In genomic region chr2:238863749-238864206, GRCh38 we compare ENCODE assay signal across 1 cellular context.
TF ChIP-seq lines count a peak whose summit lies in the region.

No MANE protein-coding gene starts in this region.

TF ChIP-seq in HepG2, 621 proteins besides CTCF, POLR2A, EP300 and RAD21 (continued from another document):
- TF ChIP-seq CEBPB (IDR thresholded peaks at IDR 0.05; ENCODE audit: borderline replicate concordance, low read depth, low read length) (no peak), CHD4 (IDR thresholded peaks at IDR 0.05; ENCODE audit: borderline replicate concordance, low read length) (no peak), PAX8 (CRISPR knock-in tag; IDR thresholded peaks at IDR 0.05; ENCODE audit: borderline replicate concordance) (no peak), HMG20B (CRISPR knock-in tag; conservative IDR thresholded peaks at IDR 0.05) (no peak), GMEB2 (CRISPR knock-in tag; IDR thresholded peaks at IDR 0.05; ENCODE audit: low read depth) (no peak), SIX4 (CRISPR knock-in tag; IDR thresholded peaks at IDR 0.05) (no peak), FLYWCH1 (CRISPR knock-in tag; IDR thresholded peaks at IDR 0.05) (0 out of 2 replicates have a peak, but pooled peaks have one; percentile 21), PHB2 (IDR thresholded peaks at IDR 0.05; ENCODE audit: partially characterized antibody) (no peak), ZNF350 (CRISPR knock-in tag; IDR thresholded peaks at IDR 0.05; ENCODE audit: borderline replicate concordance, low read depth) (no peak), JDP2 (CRISPR knock-in tag; IDR thresholded peaks at IDR 0.05; ENCODE audit: borderline replicate concordance) (no peak), PLRG1 (conservative IDR thresholded peaks at IDR 0.05) (no peak), ZNF343 (CRISPR knock-in tag; IDR thresholded peaks at IDR 0.05) (no peak), ZUFSP (CRISPR knock-in tag; IDR thresholded peaks at IDR 0.05; ENCODE audit: borderline replicate concordance) (no peak), ZNF75D (CRISPR knock-in tag; IDR thresholded peaks at IDR 0.05; ENCODE audit: borderline replicate concordance) (0 out of 2 replicates have a peak, but pooled peaks have one; percentile 73), KLF13 (CRISPR knock-in tag; IDR thresholded peaks at IDR 0.05) (no peak), NCOA2 (CRISPR knock-in tag; IDR thresholded peaks at IDR 0.05) (no peak), ESRRA (CRISPR knock-in tag; IDR thresholded peaks at IDR 0.05; ENCODE audit: low read depth) (peak; percentile 21; the same call in 1 of the 2 replicates), FOXJ3 (CRISPR knock-in tag; IDR thresholded peaks at IDR 0.05; ENCODE audit: borderline replicate concordance) (no peak)
TF ChIP-seq in HepG2: peak in this region for 5.
